In genomic region chr19:13132471-13133166, GRCh38 we compare ENCODE assay signal across 8 cellular contexts. TPM values are rescaled to one million over a fixed set of nuclear protein-coding genes. Genes with fewer than 3 reads are reported as not detected.
DNase-seq lines count a peak whose midpoint lies in the region; ATAC-seq lines count a peak whose summit lies in the region.

No MANE protein-coding gene starts in this region.

- H3K4me3 ChIP-seq in SK-N-MC = no peak overlapping the region

- DNase-seq in AG20443 (ENCODE audit: low spot score) (peak; percentile 85), SK-N-MC (ENCODE audit: low read depth, low spot score) (no peak), myocyte (ENCODE audit: low read depth) (peak; percentile 66), DMS79 treated with DMSO at 0.1 percent for 48 hours (lab: John Stamatoyannopoulos, UW) (no peak), SW480 (ENCODE audit: low spot score) (no peak), COLO668 (lab: John Stamatoyannopoulos, UW; ENCODE audit: unreplicated experiment) (no peak)

- no peak overlapping the region for H3K9ac ChIP-seq in SK-N-MC (ENCODE audit: insufficient read length)

- no peaks in the 10 kb centered on the region for H3K9me3 Mint-ChIP-seq in activated naive CD4-positive, alpha-beta T cell treated with anti-CD3 and anti-CD28 coated beads, Interleukin-2, amount 50 U/mL, for 24 hours

- peaks cover 23% of the 10 kb centered on the region; the same call in 1 of the 2 replicates for H3K36me3 ChIP-seq in SK-N-MC (ENCODE audit: insufficient read depth, low read length)

- H3K27ac Mint-ChIP-seq in activated naive CD4-positive, alpha-beta T cell treated with anti-CD3 and anti-CD28 coated beads, Interleukin-2, amount 50 U/mL, for 24 hours = peak overlapping the region; percentile 85

- peaks cover 36% of the 10 kb centered on the region for H3K4me1 Mint-ChIP-seq in activated naive CD4-positive, alpha-beta T cell treated with anti-CD3 and anti-CD28 coated beads, Interleukin-2, amount 50 U/mL, for 24 hours

- H3K27me3 Mint-ChIP-seq in activated naive CD4-positive, alpha-beta T cell treated with anti-CD3 and anti-CD28 coated beads, Interleukin-2, amount 50 U/mL, for 24 hours = no peaks in the 10 kb centered on the region

- 0 out of 2 replicates have a peak overlapping the region, but pooled peaks have one; percentile 35 for H3K27ac ChIP-seq in SK-N-MC

- peak overlapping the region; percentile 64 for H3K4me3 Mint-ChIP-seq in activated naive CD4-positive, alpha-beta T cell treated with anti-CD3 and anti-CD28 coated beads, Interleukin-2, amount 50 U/mL, for 24 hours

- no peak for ATAC-seq in GM18520 (IDR thresholded peaks at IDR 0.05; ENCODE audit: unreplicated experiment)

- H3K9me3 ChIP-seq in SK-N-MC (ENCODE audit: low read depth, low read length) = no peaks in the 10 kb centered on the region

- peaks cover 2% of the 10 kb centered on the region for H3K36me3 Mint-ChIP-seq in activated naive CD4-positive, alpha-beta T cell treated with anti-CD3 and anti-CD28 coated beads, Interleukin-2, amount 50 U/mL, for 24 hours

RNA-seq across cellular contexts. Expression of gene NACC1, which starts 14.6 kb away (rescaled TPM):
- total RNA-seq in myocyte = 59.7 and 66.2 TPM in 2 replicates
- 42.8 TPM for polyA plus RNA-seq in myocyte (2012)

RNA-seq across cellular contexts. Expression of gene TRMT1, which starts 16.1 kb away (rescaled TPM):
- 23.3 and 30.0 TPM in 2 replicates for total RNA-seq in myocyte
- polyA plus RNA-seq in myocyte (2012) = 20.0 TPM

RNA-seq across cellular contexts. Expression of gene STX10, which starts 17.6 kb away (rescaled TPM):
- 54.1 and 85.2 TPM in 2 replicates for total RNA-seq in myocyte
- polyA plus RNA-seq in myocyte (2012) = 80.6 TPM

RNA-seq across cellular contexts. Expression of gene IER2, which starts 17.6 kb away (rescaled TPM):
- total RNA-seq in myocyte = 20.8 and 21.8 TPM in 2 replicates
- polyA plus RNA-seq in myocyte (2012) = 28.1 TPM

RNA-seq across cellular contexts. Expression of gene LYL1, which starts 30.0 kb away (rescaled TPM):
- total RNA-seq in myocyte = not detected in 2 replicates
- polyA plus RNA-seq in myocyte (2012) = 0.06 TPM

Comparison
In these comparisons a context has a peak if more than half of its experiments do, and no peak if none do; other contexts are left out.
1. DNase-seq: peak in AG20443 (single experiment) and myocyte (single experiment); none in SK-N-MC (single experiment), DMS79 treated with DMSO at 0.1 percent for 48 hours (single experiment), SW480 (single experiment) and COLO668 (single experiment).